Comparison of ENCODE assay signal across 25 cellular contexts in the genomic region with DNA sequence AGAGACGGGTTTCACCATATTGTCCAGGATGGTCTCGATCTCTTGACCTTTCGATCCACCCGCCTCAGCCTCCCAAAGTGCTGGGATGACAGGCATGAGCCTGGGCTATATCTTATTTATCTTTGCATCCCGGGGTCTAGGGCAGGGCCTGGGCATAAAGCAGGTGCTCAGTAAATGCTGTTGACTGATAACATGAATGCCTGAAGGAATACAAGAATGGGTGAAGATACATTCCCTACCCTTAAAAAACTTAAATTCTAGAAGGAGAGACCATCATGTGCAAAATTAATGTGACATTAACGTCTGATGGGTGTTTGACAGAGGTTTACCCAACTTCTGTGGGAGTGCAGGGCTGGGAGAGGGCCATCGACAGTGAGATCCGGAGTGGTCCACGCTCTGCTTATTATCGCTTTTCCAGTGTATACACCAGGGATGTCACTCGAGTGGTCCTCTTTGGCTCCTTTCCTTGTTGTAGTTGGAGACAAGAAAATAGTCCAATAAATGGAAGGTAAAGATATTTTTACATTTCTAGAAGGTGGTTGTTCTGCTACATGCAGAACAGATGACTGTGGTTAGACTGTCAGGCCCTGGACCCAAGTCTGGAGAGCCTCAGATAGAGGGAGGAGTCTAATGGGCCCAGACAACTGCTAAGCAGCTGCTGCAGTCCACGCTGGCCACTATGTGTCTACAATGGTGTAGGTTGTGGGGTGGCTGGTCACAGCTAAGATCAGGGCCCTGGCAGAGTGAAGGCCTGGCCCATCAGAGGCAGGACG.
"Had no signal": no experiment of that assay in that cellular context is flagged by ENCODE, and none has a peak within 500 bp of the region (broad histone marks: within the 10 kb centered on the region; RNA-seq: fewer than 3 reads in every experiment).

No MANE protein-coding gene starts in this region.

- H3K36me3 ChIP-seq: MG63 had no signal

- H3K27me3 ChIP-seq: MG63 had no signal

- DNase-seq: activated CD4-positive, alpha-beta memory T cell treated with anti-CD3 and anti-CD28 coated beads for 36 hours; activated CD4-positive, alpha-beta T cell treated with anti-CD3 and anti-CD28 coated beads for 48 hours; activated CD4-positive, CD25-positive, alpha-beta regulatory T cell treated with anti-CD3 and anti-CD28 coated beads, Interleukin-2, amount 50 U/mL, for 72 hours; activated CD8-positive, alpha-beta memory T cell treated with anti-CD3 and anti-CD28 coated beads for 24 hours; activated gamma-delta T cell; activated naive CD4-positive, alpha-beta T cell treated with anti-CD3 and anti-CD28 coated beads for 36 hours; activated T-cell treated with anti-CD3 and anti-CD28 coated beads, Interleukin-2, amount 50 U/mL, for 4 hours; amygdala; MG63; MV-4-11; NCI-H1092 treated with DMSO at 0.1 percent for 48 hours; NCI-H1417 treated with DMSO at 0.1 percent for 48 hours; NCI-H1694 treated with DMSO at 0.1 percent for 48 hours; NCI-H2029 treated with DMSO at 0.1 percent for 48 hours; NCI-H510A treated with DMSO at 0.1 percent for 48 hours; NCI-H69; NK-92 treated with Interleukin-12 subunit alpha and Interleukin-12 subunit beta, amount 100 ng/mL, for 24 hours; OCI-M1; RPMI8226; SW 1271 had no signal

- H3K9me3 ChIP-seq: MG63 had no signal

- ATAC-seq: activated T-cell treated with anti-CD3 and anti-CD28 coated beads, Interleukin-2, amount 50 U/mL, for 4 hours; activated T-helper 17 cell treated with anti-CD3 and anti-CD28 coated beads, Interleukin-2, amount 50 U/mL, for 72 hours; Panc1; Right ventricle myocardium inferior; SK-N-SH treated with all-trans-retinoic acid at 6 μM for 48 hours; WTC11 had no signal

- H3K4me3 ChIP-seq: MG63 had no signal
